In genomic region chr12:75943730-75944096, GRCh38 we compare ENCODE assay signal across 11 cellular contexts.
DNase-seq lines count a peak whose midpoint lies in the region; ATAC-seq, FAIRE-seq and TF ChIP-seq lines count a peak whose summit lies in the region.
"Had no signal": no experiment of that assay in that cellular context is flagged by ENCODE, and none has a peak within 500 bp of the region (broad histone marks: within the 10 kb centered on the region; RNA-seq: fewer than 3 reads in every experiment).

No MANE protein-coding gene starts in this region.

- no peaks in the 10 kb centered on the region for H4K20me1 ChIP-seq in SK-N-SH (ENCODE audit: insufficient read depth)

- POLR2A ChIA-PET in SK-N-SH (lab: Yijun Ruan, JAX), result no interaction called here

- H3K27me3 ChIP-seq in SK-N-SH (ENCODE audit: insufficient read depth) (no peaks in the 10 kb centered on the region), thoracic aorta (replicated peaks; ENCODE audit: insufficient read depth) (no peaks in the 10 kb centered on the region)

- peak overlapping the region; percentile 99 for H3K27ac Mint-ChIP-seq in activated T-cell treated with anti-CD3 and anti-CD28 coated beads, Interleukin-2, amount 50 U/mL, for 24 hours

- TF ChIP-seq EP300 in SK-N-SH (IDR thresholded peaks at IDR 0.05; ENCODE audit: borderline replicate concordance in 1 of 2, low read depth in 1 of 2, low read length in 1 of 2), result no peak

- no peak overlapping the region for H3K4me3 ChIP-seq in SK-N-SH (ENCODE audit: low read depth in 2 of 2, low read length in 1 of 2)
- H3K4me3 ChIP-seq in fibroblast of pulmonary artery (replicated peaks; ENCODE audit: low read depth, low read length), result no peak overlapping the region
- no peak overlapping the region for H3K4me3 ChIP-seq in thoracic aorta
- H3K4me3 ChIP-seq: SK-N-MC had no signal

- no peaks in the 10 kb centered on the region for H3K9me2 ChIP-seq in SK-N-SH

- H3K9me3 ChIP-seq in SK-N-SH, result no peaks in the 10 kb centered on the region
- H3K9me3 ChIP-seq in thoracic aorta, result no peaks in the 10 kb centered on the region

- FAIRE-seq in GM19239 (lab: Jason Lieb, UNC), result no peak
- FAIRE-seq: frontal cortex had no signal

- peak; percentile 14 for ATAC-seq in thoracic aorta (ENCODE audit: insufficient number of reproducible peaks, low FRiP score, low read depth)

- H3K4me2 ChIP-seq in SK-N-SH, result peak overlapping the region; percentile 53

- H3F3A ChIP-seq in SK-N-SH (replicated peaks; ENCODE audit: insufficient read depth), result peaks cover 33% of the 10 kb centered on the region

- CTCF ChIA-PET in SK-N-SH (lab: Yijun Ruan, JAX), result no interaction called here

- TF ChIP-seq CTCF in SK-N-SH (IDR thresholded peaks at IDR 0.05) (no peak), fibroblast of pulmonary artery (IDR thresholded peaks at IDR 0.05; ENCODE audit: low read length, missing control alignments) (no peak), thoracic aorta (IDR thresholded peaks at IDR 0.05) (no peak)

- DNase-seq in activated T-cell treated with anti-CD3 and anti-CD28 coated beads, Interleukin-2, amount 50 U/mL, for 24 hours, result no peak
- DNase-seq in activated T-cell treated with anti-CD3 and anti-CD28 coated beads for 4 hours, result no peak
- no peak for DNase-seq in SK-N-SH
- peak; percentile 26 for DNase-seq in fibroblast of pulmonary artery (ENCODE audit: low read depth)
- no peak for DNase-seq in thoracic aorta (ENCODE audit: low spot score)
- DNase-seq in GM19239 (ENCODE audit: insufficient read length, low spot score), result no peak
- no peak for DNase-seq in globus pallidus (ENCODE audit: low spot score)
- no peak for DNase-seq in stimulated activated CD4-positive, alpha-beta T cell treated with anti-CD3 and anti-CD28 coated beads, Interleukin-4, amount 100 ng/mL, for 1 hour
- DNase-seq: amygdala had no signal

- peaks cover 0 to 5% of the 10 kb centered on the region in 2 experiments; a peak in 1 of 4 replicates for H3K4me1 ChIP-seq in SK-N-SH (ENCODE audit: control insufficient read depth in 1 of 2, insufficient read depth in 2 of 2, low read depth in 1 of 2, low read length in 1 of 2)
- H3K4me1 ChIP-seq in thoracic aorta (ENCODE audit: control insufficient read depth in 1 of 2, low read depth in 2 of 2), result peaks cover 17 to 22% of the 10 kb centered on the region in 2 donors

- no peaks in the 10 kb centered on the region for H3K36me3 Mint-ChIP-seq in activated T-cell treated with anti-CD3 and anti-CD28 coated beads, Interleukin-2, amount 50 U/mL, for 24 hours (ENCODE audit: low read depth)

- H3K4me1 Mint-ChIP-seq in activated T-cell treated with anti-CD3 and anti-CD28 coated beads, Interleukin-2, amount 50 U/mL, for 24 hours (ENCODE audit: low read depth), result peaks cover 44% of the 10 kb centered on the region

- no peaks in the 10 kb centered on the region for H3K36me3 ChIP-seq in SK-N-SH (replicated peaks in 1 of 2; ENCODE audit: control insufficient read depth in 1 of 2, insufficient read depth in 2 of 2, low read length in 1 of 2)
- H3K36me3 ChIP-seq in thoracic aorta, result no peaks in the 10 kb centered on the region

- no peaks in the 10 kb centered on the region for H3K79me2 ChIP-seq in SK-N-SH (ENCODE audit: insufficient read depth)

- peak overlapping the region; percentile 43; the same call in 1 of the 2 replicates for H2AFZ ChIP-seq in SK-N-SH (ENCODE audit: low read depth)

- H3K9me3 Mint-ChIP-seq in activated T-cell treated with anti-CD3 and anti-CD28 coated beads, Interleukin-2, amount 50 U/mL, for 24 hours, result no peaks in the 10 kb centered on the region

- H3K27ac ChIP-seq in SK-N-SH (ENCODE audit: low read depth in 2 of 2, low read length in 1 of 2), result peak overlapping the region; percentile 85 to 96
- H3K27ac ChIP-seq in thoracic aorta, result peak overlapping the region; percentile 77 to 91
- H3K27ac ChIP-seq: SK-N-MC had no signal

- TF ChIP-seq RAD21 in SK-N-SH (IDR thresholded peaks at IDR 0.05; ENCODE audit: low read length), result no peak

- peak overlapping the region; percentile 62; the same call in 1 of the 2 replicates for H3K9ac ChIP-seq in SK-N-SH

- H3K27me3 Mint-ChIP-seq in activated T-cell treated with anti-CD3 and anti-CD28 coated beads, Interleukin-2, amount 50 U/mL, for 24 hours, result no peaks in the 10 kb centered on the region

- WGBS in SK-N-SH (ENCODE audit: low lambda C conversion rate), result 54% methylated on average over 1 of the region's 1 CpG

- peak overlapping the region; percentile 44 for H3K4me3 Mint-ChIP-seq in activated T-cell treated with anti-CD3 and anti-CD28 coated beads, Interleukin-2, amount 50 U/mL, for 24 hours

TF ChIP-seq in SK-N-SH, 30 proteins besides CTCF, POLR2A, EP300 and RAD21:
- TF ChIP-seq RXRA (IDR thresholded peaks at IDR 0.05; ENCODE audit: borderline replicate concordance, low read depth) (no peak), GATA2 (CRISPR knock-in tag; IDR thresholded peaks at IDR 0.05) (no peak), USF1 (IDR thresholded peaks at IDR 0.05; ENCODE audit: borderline replicate concordance, low read depth) (no peak), SMC3 (IDR thresholded peaks at IDR 0.05; ENCODE audit: low read depth, low read length) (no peak), TCF12 (IDR thresholded peaks at IDR 0.05) (no peak)
- TF ChIP-seq, protein P1, sequence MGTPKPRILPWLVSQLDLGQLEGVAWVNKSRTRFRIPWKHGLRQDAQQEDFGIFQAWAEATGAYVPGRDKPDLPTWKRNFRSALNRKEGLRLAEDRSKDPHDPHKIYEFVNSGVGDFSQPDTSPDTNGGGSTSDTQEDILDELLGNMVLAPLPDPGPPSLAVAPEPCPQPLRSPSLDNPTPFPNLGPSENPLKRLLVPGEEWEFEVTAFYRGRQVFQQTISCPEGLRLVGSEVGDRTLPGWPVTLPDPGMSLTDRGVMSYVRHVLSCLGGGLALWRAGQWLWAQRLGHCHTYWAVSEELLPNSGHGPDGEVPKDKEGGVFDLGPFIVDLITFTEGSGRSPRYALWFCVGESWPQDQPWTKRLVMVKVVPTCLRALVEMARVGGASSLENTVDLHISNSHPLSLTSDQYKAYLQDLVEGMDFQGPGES (IDR thresholded peaks at IDR 0.05; ENCODE audit: low read depth, low read length), result no peak
- TF ChIP-seq, protein P2, sequence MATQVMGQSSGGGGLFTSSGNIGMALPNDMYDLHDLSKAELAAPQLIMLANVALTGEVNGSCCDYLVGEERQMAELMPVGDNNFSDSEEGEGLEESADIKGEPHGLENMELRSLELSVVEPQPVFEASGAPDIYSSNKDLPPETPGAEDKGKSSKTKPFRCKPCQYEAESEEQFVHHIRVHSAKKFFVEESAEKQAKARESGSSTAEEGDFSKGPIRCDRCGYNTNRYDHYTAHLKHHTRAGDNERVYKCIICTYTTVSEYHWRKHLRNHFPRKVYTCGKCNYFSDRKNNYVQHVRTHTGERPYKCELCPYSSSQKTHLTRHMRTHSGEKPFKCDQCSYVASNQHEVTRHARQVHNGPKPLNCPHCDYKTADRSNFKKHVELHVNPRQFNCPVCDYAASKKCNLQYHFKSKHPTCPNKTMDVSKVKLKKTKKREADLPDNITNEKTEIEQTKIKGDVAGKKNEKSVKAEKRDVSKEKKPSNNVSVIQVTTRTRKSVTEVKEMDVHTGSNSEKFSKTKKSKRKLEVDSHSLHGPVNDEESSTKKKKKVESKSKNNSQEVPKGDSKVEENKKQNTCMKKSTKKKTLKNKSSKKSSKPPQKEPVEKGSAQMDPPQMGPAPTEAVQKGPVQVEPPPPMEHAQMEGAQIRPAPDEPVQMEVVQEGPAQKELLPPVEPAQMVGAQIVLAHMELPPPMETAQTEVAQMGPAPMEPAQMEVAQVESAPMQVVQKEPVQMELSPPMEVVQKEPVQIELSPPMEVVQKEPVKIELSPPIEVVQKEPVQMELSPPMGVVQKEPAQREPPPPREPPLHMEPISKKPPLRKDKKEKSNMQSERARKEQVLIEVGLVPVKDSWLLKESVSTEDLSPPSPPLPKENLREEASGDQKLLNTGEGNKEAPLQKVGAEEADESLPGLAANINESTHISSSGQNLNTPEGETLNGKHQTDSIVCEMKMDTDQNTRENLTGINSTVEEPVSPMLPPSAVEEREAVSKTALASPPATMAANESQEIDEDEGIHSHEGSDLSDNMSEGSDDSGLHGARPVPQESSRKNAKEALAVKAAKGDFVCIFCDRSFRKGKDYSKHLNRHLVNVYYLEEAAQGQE (IDR thresholded peaks at IDR 0.05; ENCODE audit: low read depth, low read length), result no peak
